Comparison of ENCODE assay signal across 30 cellular contexts in the genomic region with DNA sequence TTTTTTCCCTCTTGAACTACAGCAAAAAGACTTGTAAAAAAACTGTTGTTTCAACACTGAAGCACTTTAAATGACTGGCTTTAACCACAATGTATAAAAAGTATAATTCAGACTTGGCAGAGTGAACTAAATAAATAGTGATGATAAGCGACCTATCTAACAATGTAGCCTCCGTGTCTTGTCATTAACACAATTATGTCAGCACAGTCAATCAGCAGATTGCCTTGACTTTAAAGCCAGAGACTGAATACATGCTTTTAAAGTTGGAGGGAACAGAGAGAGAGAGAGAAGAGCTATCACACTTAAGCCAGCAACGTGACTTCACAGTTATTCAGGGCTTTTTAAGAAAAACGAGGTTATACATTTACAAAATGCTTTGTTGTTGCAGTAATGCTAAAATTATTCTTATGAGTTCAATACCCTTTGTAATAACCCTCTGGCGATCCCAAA.
DNase-seq lines count a peak whose midpoint lies in the region; ATAC-seq, FAIRE-seq and TF ChIP-seq lines count a peak whose summit lies in the region.
"Had no signal": no experiment of that assay in that cellular context is flagged by ENCODE, and none has a peak within 500 bp of the region (broad histone marks: within the 10 kb centered on the region; RNA-seq: fewer than 3 reads in every experiment).

No MANE protein-coding gene starts in this region.

- H3K27me3 ChIP-seq in astrocyte (ENCODE audit: insufficient read depth, low read length) (no peaks in the 10 kb centered on the region), MG63 (no peaks in the 10 kb centered on the region)
- H3K27me3 ChIP-seq: esophagus muscularis mucosa, SJSA1, thyroid gland had no signal

- no peak for TF ChIP-seq CTCF in HFFc6 (IDR thresholded peaks at IDR 0.05)
- no peak for TF ChIP-seq CTCF in astrocyte (IDR thresholded peaks at IDR 0.05; ENCODE audit: insufficient read depth, low read depth, low read length)

- H3K79me2 ChIP-seq in astrocyte (ENCODE audit: insufficient read depth, low read length), result no peaks in the 10 kb centered on the region

- no peaks in the 10 kb centered on the region for H3K36me3 ChIP-seq in astrocyte (ENCODE audit: insufficient read depth, low read length)
- no peaks in the 10 kb centered on the region for H3K36me3 ChIP-seq in MG63
- H3K36me3 ChIP-seq: esophagus muscularis mucosa, SJSA1, thyroid gland, WERI-Rb-1 had no signal

- H2AFZ ChIP-seq in astrocyte (ENCODE audit: low read depth, low read length), result no peak overlapping the region

- peak overlapping the region; percentile 16 for H3K27ac Mint-ChIP-seq in HFFc6
- no peak overlapping the region for H3K27ac Mint-ChIP-seq in astrocyte (ENCODE audit: unreplicated experiment)
- H3K27ac Mint-ChIP-seq: B cell; effector memory CD8-positive, alpha-beta T cell; natural killer cell treated with Interleukin-12 subunit alpha and Interleukin-12 subunit beta and Interleukin-15 and Interleukin-18, amount 100 ng/mL, for 72 hours had no signal

- H3K4me1 Mint-ChIP-seq in HFFc6 (ENCODE audit: low read depth), result peaks cover 24% of the 10 kb centered on the region
- no peaks in the 10 kb centered on the region for H3K4me1 Mint-ChIP-seq in astrocyte (ENCODE audit: low read depth, unreplicated experiment)
- H3K4me1 Mint-ChIP-seq: B cell had no signal

- peak; percentile 49 for DNase-seq in DMS79 treated with DMSO at 0.1 percent for 48 hours (lab: John Stamatoyannopoulos, UW)
- peak; percentile 37 for DNase-seq in HFFc6
- peak; percentile 60 for DNase-seq in astrocyte (ENCODE audit: low read depth)
- DNase-seq in retina, result peak; percentile 34
- no peak for DNase-seq in MG63
- DNase-seq: activated CD8-positive, alpha-beta memory T cell treated with anti-CD3 and anti-CD28 coated beads, Interleukin-2, amount 50 U/mL, for 4 hours; activated effector memory CD4-positive, alpha-beta T cell treated with Interleukin-2 at 50 U/mL for 16 hours; effector memory CD8-positive, alpha-beta T cell; KG1; left cardiac atrium; NCI-H1048; NCI-H2171; posterior cingulate gyrus; stimulated activated CD4-positive, alpha-beta T cell treated with anti-CD3 and anti-CD28 coated beads, Interleukin-2, amount 100 ng/mL, for 48 hours; stimulated activated naive CD4-positive, alpha-beta T cell treated with Interleukin-2 at 50 U/mL for 16 hours; T-helper 2 cell; thyroid gland; WERI-Rb-1 had no signal

- no peak overlapping the region for H3K4me3 ChIP-seq in astrocyte (ENCODE audit: insufficient read depth, low read depth, low read length)
- no peak overlapping the region for H3K4me3 ChIP-seq in MG63
- H3K4me3 ChIP-seq: esophagus muscularis mucosa, SJSA1, thyroid gland had no signal

- H3K36me3 Mint-ChIP-seq in HFFc6 (ENCODE audit: low read depth) (no peaks in the 10 kb centered on the region), astrocyte (ENCODE audit: low read depth, unreplicated experiment) (no peaks in the 10 kb centered on the region)

- H3K27me3 Mint-ChIP-seq in HFFc6 (ENCODE audit: insufficient read depth) (no peaks in the 10 kb centered on the region; the same call in 1 of the 2 replicates), astrocyte (ENCODE audit: low read depth, unreplicated experiment) (no peaks in the 10 kb centered on the region)
- H3K27me3 Mint-ChIP-seq: B cell had no signal

- no peak for FAIRE-seq in astrocyte (lab: Jason Lieb, UNC)
- FAIRE-seq: colon, D721Med, G401.6, GM19239, H1, RCC 7860 had no signal

- H4K20me1 ChIP-seq in astrocyte (ENCODE audit: insufficient read depth, low read length), result no peaks in the 10 kb centered on the region

- no peak overlapping the region for H3K27ac ChIP-seq in astrocyte (ENCODE audit: low read depth, low read length)
- H3K27ac ChIP-seq: esophagus muscularis mucosa, SJSA1, thyroid gland, WERI-Rb-1 had no signal

- H3K4me3 Mint-ChIP-seq in HFFc6 (peak overlapping the region; percentile 19; the same call in 1 of the 2 replicates), astrocyte (ENCODE audit: unreplicated experiment) (no peak overlapping the region)
- H3K4me3 Mint-ChIP-seq: B cell; effector memory CD8-positive, alpha-beta T cell; natural killer cell treated with Interleukin-12 subunit alpha and Interleukin-12 subunit beta and Interleukin-15 and Interleukin-18, amount 100 ng/mL, for 72 hours had no signal

- H3K9ac ChIP-seq in astrocyte (ENCODE audit: low read length), result no peak overlapping the region

- H3K9me3 ChIP-seq in astrocyte (ENCODE audit: insufficient read depth, low read depth, low read length), result no peaks in the 10 kb centered on the region
- 0 out of 2 replicates have a peak, but pooled peaks cover 1% of the 10 kb centered on the region for H3K9me3 ChIP-seq in MG63
- H3K9me3 ChIP-seq: SJSA1, thyroid gland had no signal

- H3K9me3 Mint-ChIP-seq in HFFc6 (peaks cover 10% of the 10 kb centered on the region), astrocyte (ENCODE audit: unreplicated experiment) (no peaks in the 10 kb centered on the region)

- ATAC-seq in GM21737 (IDR thresholded peaks at IDR 0.05; ENCODE audit: unreplicated experiment), result no peak
- no peak for ATAC-seq in HG02588 (IDR thresholded peaks at IDR 0.05; ENCODE audit: unreplicated experiment)
- ATAC-seq: effector memory CD8-positive, alpha-beta T cell; left cardiac atrium; natural killer cell treated with Interleukin-12 subunit alpha and Interleukin-12 subunit beta and Interleukin-15 and Interleukin-18, amount 100 ng/mL, for 72 hours had no signal

- H3K4me1 ChIP-seq in astrocyte (ENCODE audit: insufficient read depth, low read length), result no peaks in the 10 kb centered on the region
- H3K4me1 ChIP-seq: SJSA1 had no signal

- H3K4me2 ChIP-seq in astrocyte (ENCODE audit: low read length), result no peak overlapping the region
